ENCODE assay signal across 1 cellular context in the genomic region with DNA sequence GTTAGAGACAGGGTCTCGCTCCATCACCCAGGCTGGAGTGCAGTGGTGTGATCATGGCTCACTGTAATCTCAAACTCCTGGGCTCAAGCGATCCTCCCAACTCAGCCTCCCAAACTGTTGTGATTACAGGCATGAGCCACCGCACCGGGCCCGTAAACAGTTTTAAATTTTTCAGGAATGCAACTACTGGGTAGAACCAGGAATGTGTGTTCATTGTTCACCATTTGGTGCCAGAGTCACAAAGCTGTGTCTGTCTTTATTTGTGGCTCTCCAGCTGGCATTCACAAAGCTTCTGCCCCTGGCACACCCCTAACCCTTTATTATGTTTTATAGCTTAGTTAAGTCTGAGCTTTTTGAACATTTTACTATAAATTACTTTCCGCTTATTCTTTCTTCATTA.
TF ChIP-seq lines count a peak whose summit lies in the region.

No MANE protein-coding gene starts in this region.

TF ChIP-seq in GM23338, 12 proteins besides CTCF, POLR2A, EP300 and RAD21 (continued from another document):
- TF ChIP-seq, protein P1, sequence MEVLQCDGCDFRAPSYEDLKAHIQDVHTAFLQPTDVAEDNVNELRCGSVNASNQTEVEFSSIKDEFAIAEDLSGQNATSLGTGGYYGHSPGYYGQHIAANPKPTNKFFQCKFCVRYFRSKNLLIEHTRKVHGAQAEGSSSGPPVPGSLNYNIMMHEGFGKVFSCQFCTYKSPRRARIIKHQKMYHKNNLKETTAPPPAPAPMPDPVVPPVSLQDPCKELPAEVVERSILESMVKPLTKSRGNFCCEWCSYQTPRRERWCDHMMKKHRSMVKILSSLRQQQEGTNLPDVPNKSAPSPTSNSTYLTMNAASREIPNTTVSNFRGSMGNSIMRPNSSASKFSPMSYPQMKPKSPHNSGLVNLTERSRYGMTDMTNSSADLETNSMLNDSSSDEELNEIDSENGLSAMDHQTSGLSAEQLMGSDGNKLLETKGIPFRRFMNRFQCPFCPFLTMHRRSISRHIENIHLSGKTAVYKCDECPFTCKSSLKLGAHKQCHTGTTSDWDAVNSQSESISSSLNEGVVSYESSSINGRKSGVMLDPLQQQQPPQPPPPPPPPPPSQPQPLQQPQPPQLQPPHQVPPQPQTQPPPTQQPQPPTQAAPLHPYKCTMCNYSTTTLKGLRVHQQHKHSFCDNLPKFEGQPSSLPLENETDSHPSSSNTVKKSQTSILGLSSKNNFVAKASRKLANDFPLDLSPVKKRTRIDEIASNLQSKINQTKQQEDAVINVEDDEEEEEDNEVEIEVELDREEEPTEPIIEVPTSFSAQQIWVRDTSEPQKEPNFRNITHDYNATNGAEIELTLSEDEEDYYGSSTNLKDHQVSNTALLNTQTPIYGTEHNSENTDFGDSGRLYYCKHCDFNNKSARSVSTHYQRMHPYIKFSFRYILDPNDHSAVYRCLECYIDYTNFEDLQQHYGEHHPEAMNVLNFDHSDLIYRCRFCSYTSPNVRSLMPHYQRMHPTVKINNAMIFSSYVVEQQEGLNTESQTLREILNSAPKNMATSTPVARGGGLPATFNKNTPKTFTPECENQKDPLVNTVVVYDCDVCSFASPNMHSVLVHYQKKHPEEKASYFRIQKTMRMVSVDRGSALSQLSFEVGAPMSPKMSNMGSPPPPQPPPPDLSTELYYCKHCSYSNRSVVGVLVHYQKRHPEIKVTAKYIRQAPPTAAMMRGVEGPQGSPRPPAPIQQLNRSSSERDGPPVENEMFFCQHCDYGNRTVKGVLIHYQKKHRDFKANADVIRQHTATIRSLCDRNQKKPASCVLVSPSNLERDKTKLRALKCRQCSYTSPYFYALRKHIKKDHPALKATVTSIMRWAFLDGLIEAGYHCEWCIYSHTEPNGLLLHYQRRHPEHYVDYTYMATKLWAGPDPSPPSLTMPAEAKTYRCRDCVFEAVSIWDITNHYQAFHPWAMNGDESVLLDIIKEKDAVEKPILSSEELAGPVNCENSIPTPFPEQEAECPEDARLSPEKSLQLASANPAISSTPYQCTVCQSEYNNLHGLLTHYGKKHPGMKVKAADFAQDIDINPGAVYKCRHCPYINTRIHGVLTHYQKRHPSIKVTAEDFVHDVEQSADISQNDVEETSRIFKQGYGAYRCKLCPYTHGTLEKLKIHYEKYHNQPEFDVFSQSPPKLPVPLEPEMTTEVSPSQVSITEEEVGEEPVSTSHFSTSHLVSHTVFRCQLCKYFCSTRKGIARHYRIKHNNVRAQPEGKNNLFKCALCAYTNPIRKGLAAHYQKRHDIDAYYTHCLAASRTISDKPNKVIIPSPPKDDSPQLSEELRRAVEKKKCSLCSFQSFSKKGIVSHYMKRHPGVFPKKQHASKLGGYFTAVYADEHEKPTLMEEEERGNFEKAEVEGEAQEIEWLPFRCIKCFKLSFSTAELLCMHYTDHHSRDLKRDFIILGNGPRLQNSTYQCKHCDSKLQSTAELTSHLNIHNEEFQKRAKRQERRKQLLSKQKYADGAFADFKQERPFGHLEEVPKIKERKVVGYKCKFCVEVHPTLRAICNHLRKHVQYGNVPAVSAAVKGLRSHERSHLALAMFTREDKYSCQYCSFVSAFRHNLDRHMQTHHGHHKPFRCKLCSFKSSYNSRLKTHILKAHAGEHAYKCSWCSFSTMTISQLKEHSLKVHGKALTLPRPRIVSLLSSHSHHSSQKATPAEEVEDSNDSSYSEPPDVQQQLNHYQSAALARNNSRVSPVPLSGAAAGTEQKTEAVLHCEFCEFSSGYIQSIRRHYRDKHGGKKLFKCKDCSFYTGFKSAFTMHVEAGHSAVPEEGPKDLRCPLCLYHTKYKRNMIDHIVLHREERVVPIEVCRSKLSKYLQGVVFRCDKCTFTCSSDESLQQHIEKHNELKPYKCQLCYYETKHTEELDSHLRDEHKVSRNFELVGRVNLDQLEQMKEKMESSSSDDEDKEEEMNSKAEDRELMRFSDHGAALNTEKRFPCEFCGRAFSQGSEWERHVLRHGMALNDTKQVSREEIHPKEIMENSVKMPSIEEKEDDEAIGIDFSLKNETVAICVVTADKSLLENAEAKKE (CRISPR knock-in tag; IDR thresholded peaks at IDR 0.05), result no peak
- TF ChIP-seq, protein P2, sequence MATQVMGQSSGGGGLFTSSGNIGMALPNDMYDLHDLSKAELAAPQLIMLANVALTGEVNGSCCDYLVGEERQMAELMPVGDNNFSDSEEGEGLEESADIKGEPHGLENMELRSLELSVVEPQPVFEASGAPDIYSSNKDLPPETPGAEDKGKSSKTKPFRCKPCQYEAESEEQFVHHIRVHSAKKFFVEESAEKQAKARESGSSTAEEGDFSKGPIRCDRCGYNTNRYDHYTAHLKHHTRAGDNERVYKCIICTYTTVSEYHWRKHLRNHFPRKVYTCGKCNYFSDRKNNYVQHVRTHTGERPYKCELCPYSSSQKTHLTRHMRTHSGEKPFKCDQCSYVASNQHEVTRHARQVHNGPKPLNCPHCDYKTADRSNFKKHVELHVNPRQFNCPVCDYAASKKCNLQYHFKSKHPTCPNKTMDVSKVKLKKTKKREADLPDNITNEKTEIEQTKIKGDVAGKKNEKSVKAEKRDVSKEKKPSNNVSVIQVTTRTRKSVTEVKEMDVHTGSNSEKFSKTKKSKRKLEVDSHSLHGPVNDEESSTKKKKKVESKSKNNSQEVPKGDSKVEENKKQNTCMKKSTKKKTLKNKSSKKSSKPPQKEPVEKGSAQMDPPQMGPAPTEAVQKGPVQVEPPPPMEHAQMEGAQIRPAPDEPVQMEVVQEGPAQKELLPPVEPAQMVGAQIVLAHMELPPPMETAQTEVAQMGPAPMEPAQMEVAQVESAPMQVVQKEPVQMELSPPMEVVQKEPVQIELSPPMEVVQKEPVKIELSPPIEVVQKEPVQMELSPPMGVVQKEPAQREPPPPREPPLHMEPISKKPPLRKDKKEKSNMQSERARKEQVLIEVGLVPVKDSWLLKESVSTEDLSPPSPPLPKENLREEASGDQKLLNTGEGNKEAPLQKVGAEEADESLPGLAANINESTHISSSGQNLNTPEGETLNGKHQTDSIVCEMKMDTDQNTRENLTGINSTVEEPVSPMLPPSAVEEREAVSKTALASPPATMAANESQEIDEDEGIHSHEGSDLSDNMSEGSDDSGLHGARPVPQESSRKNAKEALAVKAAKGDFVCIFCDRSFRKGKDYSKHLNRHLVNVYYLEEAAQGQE (IDR thresholded peaks at IDR 0.05; ENCODE audit: unreplicated experiment), result no peak
- no peak for TF ChIP-seq JUNB (IDR thresholded peaks at IDR 0.05; ENCODE audit: unreplicated experiment)
- TF ChIP-seq POLR2AphosphoS5 (IDR thresholded peaks at IDR 0.05; ENCODE audit: low read depth), result no peak
- TF ChIP-seq NANOG (IDR thresholded peaks at IDR 0.05; ENCODE audit: borderline replicate concordance), result no peak
